8 cellular contexts compared by ENCODE assay signal in genomic region chr1:236063919-236064673, GRCh38. TPM values are rescaled to one million over a fixed set of nuclear protein-coding genes. Genes with fewer than 3 reads are reported as not detected.
DNase-seq lines count a peak whose midpoint lies in the region; ATAC-seq and TF ChIP-seq lines count a peak whose summit lies in the region.

No MANE protein-coding gene starts in this region.

- no peak overlapping the region for H3K27ac Mint-ChIP-seq in MCF 10A (ENCODE audit: low read depth, unreplicated experiment)
- H3K27ac Mint-ChIP-seq in immature natural killer cell, result no peak overlapping the region

- intact Hi-C loops in breast epithelium (cut with DNase I; ENCODE audit: low total_unique reads), result no loop called here
- intact Hi-C loops in MCF 10A (cut with micrococcal nuclease), result no loop called here
- intact Hi-C loops in mammary epithelial cell (cut with micrococcal nuclease), result loop anchor here (2.0 to 10.0 kb wide), 2 partner anchors 93 to 199 kb away; partner anchors contain the start of gene LYST

- H3K9me3 ChIP-seq in breast epithelium (no peaks in the 10 kb centered on the region), mammary epithelial cell (replicated peaks; ENCODE audit: insufficient read depth, low read length) (no peaks in the 10 kb centered on the region), skeletal muscle satellite cell (replicated peaks; ENCODE audit: low read length) (no peaks in the 10 kb centered on the region)

- CTCF ChIA-PET in MCF 10A (lab: Yijun Ruan, JAX), result interaction anchor here (0.6 kb wide), 1 partner anchor 20 kb away, joined by 3 read pairs; no protein-coding TSS in a partner anchor
- CTCF ChIA-PET in mammary epithelial cell (lab: Charles Lee; ENCODE audit: low non-redundant PET), result no interaction called here

- TF ChIP-seq CTCF in breast epithelium (IDR thresholded peaks at IDR 0.05) (no peak), MCF 10A (IDR thresholded peaks at IDR 0.05; ENCODE audit: unreplicated experiment) (no peak), mammary epithelial cell (conservative IDR thresholded peaks at IDR 0.05 in 1 of 2, IDR thresholded peaks at IDR 0.05 in 1 of 2; ENCODE audit: extremely low read depth in 1 of 2, insufficient read depth in 1 of 2, low read depth in 1 of 2, low read length in 2 of 2) (no peak)

- in situ Hi-C loops in mammary epithelial cell (cut with MboI; ENCODE audit: low sequenced_read_pairs in 2 of 2), result no loop called here

- H3K9me3 Mint-ChIP-seq in MCF 10A (ENCODE audit: unreplicated experiment) (no peaks in the 10 kb centered on the region), immature natural killer cell (no peaks in the 10 kb centered on the region)

- no peaks in the 10 kb centered on the region for H3K79me2 ChIP-seq in mammary epithelial cell (ENCODE audit: insufficient read depth, low read length)

- H3K9ac ChIP-seq in mammary epithelial cell (ENCODE audit: insufficient read depth, low read length) (no peak overlapping the region), skeletal muscle satellite cell (ENCODE audit: low read depth, low read length) (peak overlapping the region; percentile 90)

- no peak for ATAC-seq in HG03469 (IDR thresholded peaks at IDR 0.05; ENCODE audit: unreplicated experiment)

- H3K36me3 Mint-ChIP-seq in MCF 10A (ENCODE audit: insufficient read depth, unreplicated experiment), result no peaks in the 10 kb centered on the region
- no peaks in the 10 kb centered on the region for H3K36me3 Mint-ChIP-seq in immature natural killer cell

- dilution Hi-C loops in mammary epithelial cell (cut with HindIII; ENCODE audit: low sequenced_read_pairs), result no loop called here

- H4K20me1 ChIP-seq in mammary epithelial cell (ENCODE audit: insufficient read depth, low read length), result no peaks in the 10 kb centered on the region

- H3K27ac ChIP-seq in breast epithelium (peak overlapping the region; percentile 83 to 97), mammary epithelial cell (ENCODE audit: insufficient read depth, low read depth, low read length) (no peak overlapping the region)

- H3K4me1 ChIP-seq in breast epithelium (no peaks in the 10 kb centered on the region), mammary epithelial cell (ENCODE audit: insufficient read depth, low read length) (peaks cover 15% of the 10 kb centered on the region), skeletal muscle satellite cell (ENCODE audit: control insufficient read depth, insufficient read depth, low read length) (peaks cover 19% of the 10 kb centered on the region)

- POLR2A ChIA-PET in MCF 10A (lab: Yijun Ruan, JAX), result no interaction called here

- no peaks in the 10 kb centered on the region for H3K27me3 Mint-ChIP-seq in MCF 10A (ENCODE audit: insufficient read depth, unreplicated experiment)
- peaks cover 9 to 23% (median 12%) of the 10 kb centered on the region in 3 donors for H3K27me3 Mint-ChIP-seq in immature natural killer cell (ENCODE audit: low read depth in 3 of 3)

- BruUV-seq in MCF 10A (replicated peaks; lab: Mats Ljungman, UMichigan), result no TSS peak
- BruUV-seq in mammary epithelial cell (replicated peaks; lab: Mats Ljungman, UMichigan), result no TSS peak

- H3K4me3 ChIP-seq in breast epithelium, result peak overlapping the region; percentile 75 to 98 (median 95)
- peak overlapping the region; percentile 54 to 72 (median 55) for H3K4me3 ChIP-seq in mammary epithelial cell (replicated peaks in 1 of 3; ENCODE audit: insufficient read depth in 1 of 3, low read depth in 2 of 3, low read length in 3 of 3)
- peak overlapping the region; percentile 92 for H3K4me3 ChIP-seq in skeletal muscle satellite cell (ENCODE audit: low read length)

- DNase-seq in breast epithelium (ENCODE audit: low spot score in 2 of 2), result peak; percentile 26 to 56
- no peak for DNase-seq in MCF 10A (ENCODE audit: unreplicated experiment)
- peak; percentile 82 for DNase-seq in NCI-H69 (lab: John Stamatoyannopoulos, UW)
- peak; percentile 53 for DNase-seq in mammary epithelial cell
- DNase-seq in immature natural killer cell, result no peak
- no peak for DNase-seq in NCI-H1417 treated with DMSO at 0.1 percent for 48 hours (lab: John Stamatoyannopoulos, UW)

- peak overlapping the region; percentile 90 for H2AFZ ChIP-seq in mammary epithelial cell (ENCODE audit: low read depth, low read length)

- H3K4me3 Mint-ChIP-seq in MCF 10A (ENCODE audit: unreplicated experiment) (no peak overlapping the region), immature natural killer cell (peak overlapping the region; percentile 40 to 62 (median 54))

- H3K36me3 ChIP-seq in breast epithelium, result no peaks in the 10 kb centered on the region
- H3K36me3 ChIP-seq in mammary epithelial cell (ENCODE audit: insufficient read depth, low read length), result no peaks in the 10 kb centered on the region
- peaks cover 13% of the 10 kb centered on the region for H3K36me3 ChIP-seq in skeletal muscle satellite cell (ENCODE audit: insufficient read depth, low read length)

- TF ChIP-seq POLR2A in breast epithelium (IDR thresholded peaks at IDR 0.05), result no peak

- peak overlapping the region; percentile 99 for H3K4me2 ChIP-seq in mammary epithelial cell (ENCODE audit: insufficient read depth, low read depth, low read length)
- peak overlapping the region; percentile 90 for H3K4me2 ChIP-seq in skeletal muscle satellite cell (ENCODE audit: low read length)

- H3K27me3 ChIP-seq in breast epithelium (no peaks in the 10 kb centered on the region), mammary epithelial cell (ENCODE audit: insufficient read depth, low read length) (peaks cover 15% of the 10 kb centered on the region), skeletal muscle satellite cell (ENCODE audit: control insufficient read depth, insufficient read depth, low read length) (no peaks in the 10 kb centered on the region)

- H3K4me1 Mint-ChIP-seq in MCF 10A (ENCODE audit: insufficient read depth, unreplicated experiment), result peaks cover 6% of the 10 kb centered on the region
- peaks cover 12 to 19% of the 10 kb centered on the region in 2 donors for H3K4me1 Mint-ChIP-seq in immature natural killer cell

- WGBS in mammary epithelial cell (ENCODE audit: low coverage, missing lambda C conversion rate), result 26% methylated on average over 16 of the region's 55 CpGs

RNA-seq across cellular contexts. Expression of gene NID1, which starts 0.8 kb away (rescaled TPM):
- total RNA-seq in breast epithelium (100 to 1,000 TPM in 2 of 3 donors, 10 to 100 TPM in 1; 60.3 to 288 (median 154) TPM), MCF 10A (2022) (0.10 and 0.16 TPM in 2 replicates), mammary epithelial cell (10 to 100 TPM in 1 of 2 donors, 1 to 10 TPM in 1; 8.0 to 21.3 TPM)
- polyA plus RNA-seq in mammary epithelial cell (3.7 TPM), immature natural killer cell (not detected)
- 13.8 TPM for polyA minus RNA-seq in mammary epithelial cell
- 97.1 and 159 TPM in 2 replicates for total RNA-seq in skeletal muscle satellite cell (2012; rRNA removed)

Comparison
In these comparisons a context has a peak if more than half of its experiments do, and no peak if none do; other contexts are left out.
1. DNase-seq: peak in breast epithelium (2 of 2), NCI-H69 (single experiment) and mammary epithelial cell (single experiment); none in MCF 10A (single experiment), immature natural killer cell (0 of 3) and NCI-H1417 treated with DMSO at 0.1 percent for 48 hours (single experiment).
2. Peak in every context shown above with its lines, with median percentiles within 50 percentile points of each other: H3K4me3 ChIP-seq.